In the genomic region with DNA sequence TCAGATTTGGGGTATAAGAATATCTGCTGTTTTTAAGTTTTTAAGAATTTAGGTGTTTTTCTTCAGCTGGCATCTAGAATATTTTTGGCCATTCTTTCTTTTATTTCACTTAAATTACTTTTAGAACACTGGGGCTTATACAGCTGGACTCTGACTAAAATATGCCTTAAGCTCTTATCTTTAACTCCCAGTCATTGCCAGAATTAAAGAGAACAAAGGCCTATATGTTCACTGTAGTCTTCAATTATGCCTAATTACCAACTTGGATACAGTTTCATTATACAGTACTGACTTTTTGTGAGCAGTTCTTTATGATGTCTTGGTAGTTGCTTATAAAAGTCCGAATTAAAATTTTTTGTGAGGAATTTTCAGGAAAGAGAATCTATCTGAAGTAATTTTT, we compare ENCODE assay signal across 21 cellular contexts.
"Had no signal": no experiment of that assay in that cellular context is flagged by ENCODE, and none has a peak within 500 bp of the region (broad histone marks: within the 10 kb centered on the region; RNA-seq: fewer than 3 reads in every experiment).

No MANE protein-coding gene starts in this region.

- H2AFZ ChIP-seq: hepatocyte, parathyroid adenoma had no signal

- DNase-seq: effector memory CD8-positive, alpha-beta T cell; erythroblast; foreskin keratinocyte; head of caudate nucleus; kidney; left cardiac atrium; left ventricle myocardium superior; mesenchymal stem cell; naive B cell; spleen; stimulated activated CD4-positive, alpha-beta T cell treated with anti-CD3 and anti-CD28 coated beads, Interleukin-15, amount 100 ng/mL, for 24 hours; stimulated activated CD4-positive, alpha-beta T cell treated with anti-CD3 and anti-CD28 coated beads, Interleukin-1b, Interleukin-23, amount 100 ng/mL, for 48 hours; stimulated activated CD4-positive, alpha-beta T cell treated with anti-CD3 and anti-CD28 coated beads, Interleukin-4, amount 100 ng/mL, for 24 hours; tibial artery; upper lobe of left lung had no signal

- H3K4me1 ChIP-seq: foreskin keratinocyte, parathyroid adenoma, prostate gland, spleen, tibial artery, upper lobe of left lung had no signal

- H3K79me2 ChIP-seq: hepatocyte, parathyroid adenoma had no signal

- H3K4me2 ChIP-seq: hepatocyte had no signal

- H3K27ac ChIP-seq: foreskin keratinocyte, hepatocyte, parathyroid adenoma, prostate gland, spleen, tibial artery, upper lobe of left lung had no signal

- H3K9ac ChIP-seq: parathyroid adenoma had no signal

- H3K27me3 ChIP-seq: foreskin keratinocyte, hepatocyte, spleen, tibial artery, upper lobe of left lung had no signal

- H3K9me3 ChIP-seq: prostate gland, spleen, tibial artery, upper lobe of left lung had no signal

- H3K4me3 ChIP-seq: hepatocyte, lung, prostate gland, spleen, tibial artery, upper lobe of left lung had no signal

- H3K36me3 ChIP-seq: prostate gland, tibial artery, upper lobe of left lung had no signal

- ATAC-seq: effector memory CD8-positive, alpha-beta T cell; foreskin keratinocyte; left cardiac atrium; left ventricle myocardium superior; sciatic nerve; stimulated activated memory B cell treated with anti-CD40 and anti-IgM and Interleukin-4, amounts not matched to agents 10 μg/mL and 1 μg/mL and 100 μg/mL, for 72 hours had no signal
